Comparison of ENCODE assay signal across 12 cellular contexts in the genomic region with DNA sequence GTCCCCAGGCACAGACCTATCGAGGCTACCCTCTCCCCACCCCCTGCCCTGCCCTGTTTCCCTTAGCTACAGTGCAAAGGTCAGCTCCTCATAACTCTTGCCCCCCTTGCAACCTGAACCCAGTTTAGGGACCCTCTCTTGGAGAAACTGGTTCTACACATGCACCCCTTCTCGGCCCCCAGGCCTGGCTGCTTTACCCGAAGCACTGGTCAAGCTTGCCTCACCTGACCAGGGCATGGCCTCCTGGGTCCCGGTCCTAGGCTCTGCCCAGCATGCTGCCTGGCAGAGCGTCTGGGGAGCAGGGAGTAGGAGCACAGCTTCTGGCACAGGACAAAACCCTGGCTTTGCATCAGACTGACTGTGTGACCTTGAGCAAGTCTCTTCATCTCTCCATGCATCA. TPM values are rescaled to one million over a fixed set of nuclear protein-coding genes. Genes with fewer than 3 reads are reported as not detected.
"Had no signal": no experiment of that assay in that cellular context is flagged by ENCODE, and none has a peak within 500 bp of the region (broad histone marks: within the 10 kb centered on the region; RNA-seq: fewer than 3 reads in every experiment).

No MANE protein-coding gene starts in this region.

- H3K36me3 ChIP-seq: ascending aorta, cardiac muscle cell, esophagus muscularis mucosa, right lobe of liver, transverse colon had no signal

- H3K4me3 ChIP-seq: ascending aorta, cardiac muscle cell, esophagus muscularis mucosa, right lobe of liver, transverse colon had no signal

- H3K27me3 ChIP-seq: ascending aorta, cardiac muscle cell, esophagus muscularis mucosa, right lobe of liver, transverse colon had no signal

- H3K9me3 Mint-ChIP-seq: immature natural killer cell; natural killer cell treated with Interleukin-12 subunit alpha and Interleukin-12 subunit beta and Interleukin-15 and Interleukin-18, amount 100 ng/mL, for 72 hours; stimulated activated effector memory CD8-positive, alpha-beta T cell treated with anti-CD3 and anti-CD28 coated beads, Interleukin-12 subunit alpha, Interleukin-12 subunit beta, amount 100 ng/mL, for 72 hours; T-helper 2 cell treated with Interferon-gamma antibody and Interleukin-4, amounts not matched to agents 5 μg/mL and 100 μg/mL, for 36 hours had no signal

- H3K27ac ChIP-seq: ascending aorta, cardiac muscle cell, esophagus muscularis mucosa, right lobe of liver, transverse colon had no signal

- H3K27me3 Mint-ChIP-seq: progenitor cell of endocrine pancreas had no signal

- H3K27ac Mint-ChIP-seq: immature natural killer cell; natural killer cell treated with Interleukin-12 subunit alpha and Interleukin-12 subunit beta and Interleukin-15 and Interleukin-18, amount 100 ng/mL, for 72 hours; stimulated activated effector memory CD8-positive, alpha-beta T cell treated with anti-CD3 and anti-CD28 coated beads, Interleukin-12 subunit alpha, Interleukin-12 subunit beta, amount 100 ng/mL, for 72 hours; T-helper 2 cell treated with Interferon-gamma antibody and Interleukin-4, amounts not matched to agents 5 μg/mL and 100 μg/mL, for 36 hours had no signal

- H3K4me1 ChIP-seq: ascending aorta, right lobe of liver had no signal

- H3K36me3 Mint-ChIP-seq: immature natural killer cell; natural killer cell treated with Interleukin-12 subunit alpha and Interleukin-12 subunit beta and Interleukin-15 and Interleukin-18, amount 100 ng/mL, for 72 hours; stimulated activated effector memory CD8-positive, alpha-beta T cell treated with anti-CD3 and anti-CD28 coated beads, Interleukin-12 subunit alpha, Interleukin-12 subunit beta, amount 100 ng/mL, for 72 hours had no signal

- H3K4me1 Mint-ChIP-seq: immature natural killer cell; stimulated activated effector memory CD8-positive, alpha-beta T cell treated with anti-CD3 and anti-CD28 coated beads, Interleukin-12 subunit alpha, Interleukin-12 subunit beta, amount 100 ng/mL, for 72 hours had no signal

- DNase-seq: activated CD4-positive, CD25-positive, alpha-beta regulatory T cell treated with anti-CD3 and anti-CD28 coated beads, Interleukin-2, amount 50 U/mL, for 72 hours; glutamatergic neuron; immature natural killer cell had no signal

- H3K9me3 ChIP-seq: ascending aorta, esophagus muscularis mucosa, right lobe of liver, transverse colon had no signal

- H3K4me3 Mint-ChIP-seq: immature natural killer cell; natural killer cell treated with Interleukin-12 subunit alpha and Interleukin-12 subunit beta and Interleukin-15 and Interleukin-18, amount 100 ng/mL, for 72 hours; stimulated activated effector memory CD8-positive, alpha-beta T cell treated with anti-CD3 and anti-CD28 coated beads, Interleukin-12 subunit alpha, Interleukin-12 subunit beta, amount 100 ng/mL, for 72 hours; T-helper 2 cell treated with Interferon-gamma antibody and Interleukin-4, amounts not matched to agents 5 μg/mL and 100 μg/mL, for 36 hours had no signal

RNA-seq across cellular contexts. Expression of a gene that starts 28.0 kb away (rescaled TPM):
- total RNA-seq: ascending aorta had no signal
